In the genomic region with DNA sequence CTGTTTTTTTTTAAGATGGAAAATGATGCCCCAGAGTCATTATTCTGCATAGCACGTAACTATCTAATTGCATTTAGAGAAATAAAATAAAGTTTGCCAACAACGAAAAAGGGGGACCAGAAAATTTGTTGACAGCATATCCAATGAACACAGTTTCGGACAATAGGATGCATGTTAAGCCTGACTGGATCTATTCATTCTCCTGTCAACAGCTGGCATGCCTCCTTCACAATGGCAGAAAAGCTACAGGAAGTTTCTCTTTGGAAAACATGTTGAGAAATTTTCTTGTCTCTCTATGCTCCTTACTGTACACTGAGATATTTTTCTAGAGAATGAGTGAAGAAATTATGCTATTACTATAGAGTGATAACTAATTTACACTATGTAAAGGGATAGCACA, we compare ENCODE assay signal across 16 cellular contexts.
A peak's percentile ranks its signal among the peaks of the same experiment; 100 is the strongest.
DNase-seq lines count a peak whose midpoint lies in the region; ATAC-seq and TF ChIP-seq lines count a peak whose summit lies in the region.
"Had no signal": no experiment of that assay in that cellular context is flagged by ENCODE, and none has a peak within 500 bp of the region (broad histone marks: within the 10 kb centered on the region; RNA-seq: fewer than 3 reads in every experiment).

No MANE protein-coding gene starts in this region.

- peak overlapping the region; percentile 40 for H3K27ac ChIP-seq in substantia nigra (ENCODE audit: low read depth, low read length, poor library complexity, severe bottlenecking)
- H3K27ac ChIP-seq: 22Rv1, BLaER1, HL-60 had no signal

- DNase-seq in Ammon's horn (ENCODE audit: low spot score), result peak; percentile 44
- DNase-seq in endothelial cell (ENCODE audit: low spot score), result no peak
- DNase-seq in medulla oblongata (ENCODE audit: extremely low spot score), result peak; percentile 41
- DNase-seq in substantia nigra (lab: John Stamatoyannopoulos, UW), result peak in 2 of 49 donors; percentile 1
- DNase-seq in activated naive CD4-positive, alpha-beta T cell treated with anti-CD3 and anti-CD28 coated beads, Interleukin-2, amount 10 ng/mL, durations not matched to agents 7 days and 5 days, result no peak
- DNase-seq in LoVo (ENCODE audit: low spot score), result no peak
- DNase-seq: Caco-2; CD8-positive, alpha-beta memory T cell; DMS53; HCEC 1CT; HFFc6 had no signal

- no peak for ATAC-seq in HG03432 (IDR thresholded peaks at IDR 0.05; ENCODE audit: unreplicated experiment)
- no peak for ATAC-seq in HG02798 (IDR thresholded peaks at IDR 0.05; ENCODE audit: poor library complexity, unreplicated experiment)

- no peaks in the 10 kb centered on the region for H3K27me3 Mint-ChIP-seq in endothelial cell (ENCODE audit: unreplicated experiment)
- H3K27me3 Mint-ChIP-seq in activated naive CD4-positive, alpha-beta T cell treated with anti-CD3 and anti-CD28 coated beads, Interleukin-2, amount 10 ng/mL, durations not matched to agents 7 days and 5 days, result no peaks in the 10 kb centered on the region
- H3K27me3 Mint-ChIP-seq: CD8-positive, alpha-beta memory T cell had no signal

- peak overlapping the region; percentile 61 for H3K27ac Mint-ChIP-seq in endothelial cell (ENCODE audit: unreplicated experiment)
- no peak overlapping the region for H3K27ac Mint-ChIP-seq in activated naive CD4-positive, alpha-beta T cell treated with anti-CD3 and anti-CD28 coated beads, Interleukin-2, amount 10 ng/mL, durations not matched to agents 7 days and 5 days
- H3K27ac Mint-ChIP-seq: HFFc6 had no signal

- H3K4me1 Mint-ChIP-seq in endothelial cell (ENCODE audit: unreplicated experiment), result no peaks in the 10 kb centered on the region
- H3K4me1 Mint-ChIP-seq in activated naive CD4-positive, alpha-beta T cell treated with anti-CD3 and anti-CD28 coated beads, Interleukin-2, amount 10 ng/mL, durations not matched to agents 7 days and 5 days, result no peaks in the 10 kb centered on the region
- H3K4me1 Mint-ChIP-seq: CD8-positive, alpha-beta memory T cell had no signal

- no peaks in the 10 kb centered on the region for H3K9me3 Mint-ChIP-seq in endothelial cell (ENCODE audit: unreplicated experiment)
- peaks cover 9% of the 10 kb centered on the region for H3K9me3 Mint-ChIP-seq in activated naive CD4-positive, alpha-beta T cell treated with anti-CD3 and anti-CD28 coated beads, Interleukin-2, amount 10 ng/mL, durations not matched to agents 7 days and 5 days

- CTCF ChIA-PET in activated naive CD4-positive, alpha-beta T cell treated with anti-CD3 and anti-CD28 coated beads, Interleukin-2, amount 10 ng/mL, durations not matched to agents 7 days and 5 days (lab: Charles Lee), result interaction anchor here (0.6 kb wide), 1 partner anchor 62 kb away, joined by 3 read pairs; no protein-coding TSS in a partner anchor

- H3K4me3 Mint-ChIP-seq in endothelial cell (ENCODE audit: unreplicated experiment), result no peak overlapping the region
- H3K4me3 Mint-ChIP-seq in activated naive CD4-positive, alpha-beta T cell treated with anti-CD3 and anti-CD28 coated beads, Interleukin-2, amount 10 ng/mL, durations not matched to agents 7 days and 5 days, result no peak overlapping the region
- H3K4me3 Mint-ChIP-seq: CD8-positive, alpha-beta memory T cell; HFFc6 had no signal

- H3K36me3 Mint-ChIP-seq in endothelial cell (ENCODE audit: low read depth, unreplicated experiment), result no peaks in the 10 kb centered on the region
- no peaks in the 10 kb centered on the region for H3K36me3 Mint-ChIP-seq in activated naive CD4-positive, alpha-beta T cell treated with anti-CD3 and anti-CD28 coated beads, Interleukin-2, amount 10 ng/mL, durations not matched to agents 7 days and 5 days
- H3K36me3 Mint-ChIP-seq: CD8-positive, alpha-beta memory T cell had no signal

- TF ChIP-seq CTCF in endothelial cell (IDR thresholded peaks at IDR 0.05; ENCODE audit: unreplicated experiment), result no peak

Comparison
In these comparisons a context has a peak if more than half of its experiments do, and no peak if none do; other contexts are left out.
1. DNase-seq: peak in Ammon's horn (single experiment) and medulla oblongata (single experiment); none in endothelial cell (single experiment), activated naive CD4-positive, alpha-beta T cell treated with anti-CD3 and anti-CD28 coated beads, Interleukin-2, amount 10 ng/mL, durations not matched to agents 7 days and 5 days (single experiment) and LoVo (single experiment).